1 cellular context compared by ENCODE assay signal in the genomic region with DNA sequence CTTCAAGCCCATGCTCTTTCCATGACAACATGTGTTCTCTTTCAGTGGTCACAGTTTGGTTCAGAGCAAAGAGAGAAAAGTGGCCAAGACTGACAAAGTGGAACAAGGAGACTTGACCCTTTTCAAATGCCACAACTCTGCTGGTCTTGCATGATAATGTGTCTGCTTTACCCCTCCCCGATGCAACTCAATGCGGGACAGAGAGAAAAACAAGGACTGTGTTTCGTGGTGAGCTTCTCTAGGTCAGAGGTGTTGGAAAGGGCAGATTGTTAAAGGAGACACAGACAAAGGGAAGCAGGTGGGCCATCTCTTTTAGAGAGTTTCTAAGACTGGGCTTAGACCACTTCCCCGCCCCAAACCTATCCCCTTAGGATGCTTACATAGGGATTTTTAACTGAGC.
TF ChIP-seq lines count a peak whose summit lies in the region.

No MANE protein-coding gene starts in this region.

TF ChIP-seq in GM23338, 12 proteins besides CTCF, POLR2A, EP300 and RAD21:
- peak; percentile 9; the same call in 1 of the 2 replicates for TF ChIP-seq ZNF462 (CRISPR knock-in tag; IDR thresholded peaks at IDR 0.05)
- TF ChIP-seq CREB1 (CRISPR knock-in tag; IDR thresholded peaks at IDR 0.05; ENCODE audit: low read depth) = no peak
